Comparison of ENCODE assay signal across 8 cellular contexts in genomic region chr4:178481564-178481963, GRCh38.
"Had no signal": no experiment of that assay in that cellular context is flagged by ENCODE, and none has a peak within 500 bp of the region (broad histone marks: within the 10 kb centered on the region; RNA-seq: fewer than 3 reads in every experiment).

No MANE protein-coding gene starts in this region.

- FAIRE-seq: HTR-8/SVneo had no signal

- H3K9ac ChIP-seq: GM23248, KMS-11 had no signal

- H3K4me2 ChIP-seq: KMS-11 had no signal

- DNase-seq: GM23248, GOT3, H7, HCEC 1CT, Karpas-422, KBM-7 had no signal

- H3K27ac ChIP-seq: GM23248, KMS-11 had no signal

- H2AFZ ChIP-seq: GM23248 had no signal

- H3K4me3 ChIP-seq: GM23248 had no signal
